9 cellular contexts compared by ENCODE assay signal in the genomic region with DNA sequence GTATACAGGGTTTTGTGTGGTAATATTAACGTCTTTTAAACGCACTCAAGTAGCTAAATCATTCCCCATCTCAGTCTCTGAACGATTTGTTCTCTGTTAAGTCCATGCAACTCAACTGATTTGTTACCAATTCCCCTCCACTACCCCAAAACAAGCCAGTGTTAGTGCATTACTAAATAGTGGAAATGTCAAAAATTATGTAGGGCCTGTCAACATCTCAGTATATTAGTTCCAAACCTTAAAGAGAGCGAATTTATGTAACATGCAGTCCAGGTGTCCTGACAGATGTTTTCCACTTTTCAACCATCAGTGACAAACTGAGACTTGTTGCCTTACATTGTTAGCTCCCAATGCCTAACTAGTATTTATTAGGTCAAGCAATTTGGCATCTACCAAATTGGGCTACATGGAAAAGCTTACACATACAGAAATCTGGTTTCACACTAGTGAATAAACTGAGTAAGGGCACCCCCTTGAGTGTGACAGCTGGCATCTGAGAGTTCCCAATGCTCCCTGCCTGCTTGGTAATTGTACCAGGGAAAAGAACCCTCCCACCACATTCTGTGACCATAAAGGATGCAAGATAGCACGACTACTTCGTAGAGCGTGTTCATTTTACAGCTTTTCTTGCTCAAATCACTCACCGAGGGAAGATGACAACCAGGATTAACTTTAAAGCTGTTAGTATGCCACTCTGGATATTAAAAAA. TPM values are rescaled to one million over a fixed set of nuclear protein-coding genes. Genes with fewer than 3 reads are reported as not detected.
DNase-seq lines count a peak whose midpoint lies in the region; ATAC-seq and TF ChIP-seq lines count a peak whose summit lies in the region.
"Had no signal": no experiment of that assay in that cellular context is flagged by ENCODE, and none has a peak within 500 bp of the region (broad histone marks: within the 10 kb centered on the region; RNA-seq: fewer than 3 reads in every experiment).

No MANE protein-coding gene starts in this region.

- H3K36me3 Mint-ChIP-seq in activated naive CD4-positive, alpha-beta T cell treated with anti-CD3 and anti-CD28 coated beads, Interleukin-2, amount 50 U/mL, for 24 hours: peaks cover 59% of the 10 kb centered on the region
- peaks cover 48% of the 10 kb centered on the region for H3K36me3 Mint-ChIP-seq in type B pancreatic cell

- no peak for TF ChIP-seq CTCF in type B pancreatic cell (conservative IDR thresholded peaks at IDR 0.05)

- no peak for DNase-seq in activated naive CD4-positive, alpha-beta T cell treated with Interleukin-2 at 50 U/mL for 16 hours
- DNase-seq in NCI-H69 (lab: John Stamatoyannopoulos, UW) (peak; percentile 57), cerebellar cortex (ENCODE audit: low spot score) (peak; percentile 69), type B pancreatic cell (ENCODE audit: extremely low spot score, unreplicated experiment) (no peak), NCI-H446 treated with DMSO at 0.1 percent for 48 hours (lab: John Stamatoyannopoulos, UW) (no peak)
- DNase-seq: MG63 had no signal

- no peak for ATAC-seq in HG03045 (IDR thresholded peaks at IDR 0.05; ENCODE audit: unreplicated experiment)
- ATAC-seq in HG02798 (IDR thresholded peaks at IDR 0.05; ENCODE audit: poor library complexity, unreplicated experiment): no peak

- H3K4me1 Mint-ChIP-seq in activated naive CD4-positive, alpha-beta T cell treated with anti-CD3 and anti-CD28 coated beads, Interleukin-2, amount 50 U/mL, for 24 hours: peaks cover 98% of the 10 kb centered on the region
- H3K4me1 Mint-ChIP-seq in type B pancreatic cell (ENCODE audit: unreplicated experiment): peaks cover 20% of the 10 kb centered on the region

- peak overlapping the region; percentile 53 for H3K4me3 Mint-ChIP-seq in activated naive CD4-positive, alpha-beta T cell treated with anti-CD3 and anti-CD28 coated beads, Interleukin-2, amount 50 U/mL, for 24 hours
- H3K4me3 Mint-ChIP-seq in type B pancreatic cell: no peak overlapping the region

- H3K27me3 Mint-ChIP-seq in activated naive CD4-positive, alpha-beta T cell treated with anti-CD3 and anti-CD28 coated beads, Interleukin-2, amount 50 U/mL, for 24 hours: no peaks in the 10 kb centered on the region
- no peaks in the 10 kb centered on the region for H3K27me3 Mint-ChIP-seq in type B pancreatic cell

- peak overlapping the region; percentile 88 for H3K27ac Mint-ChIP-seq in activated naive CD4-positive, alpha-beta T cell treated with anti-CD3 and anti-CD28 coated beads, Interleukin-2, amount 50 U/mL, for 24 hours
- peak overlapping the region; percentile 44 for H3K27ac Mint-ChIP-seq in type B pancreatic cell

- peaks cover 18% of the 10 kb centered on the region for H3K9me3 Mint-ChIP-seq in activated naive CD4-positive, alpha-beta T cell treated with anti-CD3 and anti-CD28 coated beads, Interleukin-2, amount 50 U/mL, for 24 hours
- no peaks in the 10 kb centered on the region for H3K9me3 Mint-ChIP-seq in type B pancreatic cell

RNA-seq across cellular contexts. Expression of gene HNRNPA2B1, which starts 12.1 kb away (rescaled TPM):
- total RNA-seq in type B pancreatic cell (ENCODE audit: low replicate concordance): 441 and 733 TPM in 2 replicates

RNA-seq across cellular contexts. Expression of gene CBX3, which starts 13.1 kb away (rescaled TPM):
- total RNA-seq in type B pancreatic cell (ENCODE audit: low replicate concordance): 108 and 188 TPM in 2 replicates

RNA-seq across cellular contexts. Expression of gene NFE2L3, which starts 36.4 kb away (rescaled TPM):
- total RNA-seq in type B pancreatic cell (ENCODE audit: low replicate concordance): 6.5 and 10.5 TPM in 2 replicates

Comparison
In these comparisons a context has a peak if more than half of its experiments do, and no peak if none do; other contexts are left out.
1. DNase-seq: peak in NCI-H69 (single experiment) and cerebellar cortex (single experiment); none in activated naive CD4-positive, alpha-beta T cell treated with Interleukin-2 at 50 U/mL for 16 hours (single experiment), type B pancreatic cell (single experiment) and NCI-H446 treated with DMSO at 0.1 percent for 48 hours (single experiment).